In genomic region chr14:66268802-66269334, GRCh38 we compare ENCODE assay signal across 20 cellular contexts.
A peak's percentile ranks its signal among the peaks of the same experiment; 100 is the strongest.
DNase-seq lines count a peak whose midpoint lies in the region; FAIRE-seq and TF ChIP-seq lines count a peak whose summit lies in the region.
"Had no signal": no experiment of that assay in that cellular context is flagged by ENCODE, and none has a peak within 500 bp of the region (broad histone marks: within the 10 kb centered on the region; RNA-seq: fewer than 3 reads in every experiment).

No MANE protein-coding gene starts in this region.

- intact Hi-C loops in esophagus muscularis mucosa (cut with DNase I), result no loop called here

- H3K27ac ChIP-seq in mesendoderm (ENCODE audit: low read depth, low read length) (no peak overlapping the region), esophagus muscularis mucosa (replicated peaks in 1 of 4) (no peak overlapping the region)
- H3K27ac ChIP-seq: GM23248 had no signal

- DNase-seq in HTR-8/SVneo (ENCODE audit: insufficient read length, low spot score) (no peak), foreskin melanocyte (peak; percentile 72), mesendoderm (peak; percentile 71), esophagus muscularis mucosa (ENCODE audit: extremely low spot score) (no peak), amniotic stem cell (lab: John Stamatoyannopoulos, UW) (no peak)
- DNase-seq in activated CD8-positive, alpha-beta memory T cell treated with anti-CD3 and anti-CD28 coated beads, Interleukin-2, amount 50 U/mL, for 48 hours, result no peak
- DNase-seq: ACHN; BE2C; C1 segment of cervical spinal cord; Caco-2; CD4-positive, CD25-positive, alpha-beta regulatory T cell; CD8-positive, alpha-beta memory T cell; GM23248; IMR-90 had no signal

- no peak for TF ChIP-seq CTCF in esophagus muscularis mucosa (IDR thresholded peaks at IDR 0.05)

- no peak for TF ChIP-seq EP300 in esophagus muscularis mucosa (IDR thresholded peaks at IDR 0.05)

- no peak overlapping the region for H3K4me2 ChIP-seq in mesendoderm (ENCODE audit: low read length)

- no peak overlapping the region for H3K4me3 ChIP-seq in mesendoderm (ENCODE audit: low read length)
- H3K4me3 ChIP-seq in esophagus muscularis mucosa, result no peak overlapping the region
- H3K4me3 ChIP-seq: GM23248, HAP-1 had no signal

- no peak for TF ChIP-seq POLR2A in esophagus muscularis mucosa (IDR thresholded peaks at IDR 0.05; ENCODE audit: low read depth)

- no peaks in the 10 kb centered on the region for H3K79me2 ChIP-seq in mesendoderm (ENCODE audit: control insufficient read depth, insufficient read depth, low read length)

- H3K23ac ChIP-seq in mesendoderm (ENCODE audit: low read length), result no peak overlapping the region

- H3K4ac ChIP-seq in mesendoderm (ENCODE audit: low read depth, low read length), result no peak overlapping the region

- H2AK5ac ChIP-seq in mesendoderm (ENCODE audit: low read length), result no peak overlapping the region

- H3K56ac ChIP-seq in mesendoderm (ENCODE audit: low read length), result no peak overlapping the region

- H3K27me3 ChIP-seq in mesendoderm (ENCODE audit: insufficient read depth, low read length, poor library complexity) (no peaks in the 10 kb centered on the region), esophagus muscularis mucosa (no peaks in the 10 kb centered on the region)
- H3K27me3 ChIP-seq: BE2C had no signal

- FAIRE-seq in HTR-8/SVneo (lab: Jason Lieb, UNC), result peak; percentile 91
- FAIRE-seq: A204.1, D721Med, G401.6, GM12892, GM18507 had no signal

- no peak overlapping the region for H4K8ac ChIP-seq in mesendoderm (ENCODE audit: low read depth, low read length)

- H3K36me3 ChIP-seq in mesendoderm (ENCODE audit: control insufficient read depth, insufficient read depth, low read length), result no peaks in the 10 kb centered on the region
- no peaks in the 10 kb centered on the region for H3K36me3 ChIP-seq in esophagus muscularis mucosa
- H3K36me3 ChIP-seq: BE2C, HAP-1 had no signal

- H3K9me3 ChIP-seq in esophagus muscularis mucosa, result no peaks in the 10 kb centered on the region
- H3K9me3 ChIP-seq: BE2C, Caco-2, HAP-1 had no signal

- H2BK15ac ChIP-seq in mesendoderm (replicated peaks; ENCODE audit: low read depth), result no peak overlapping the region

- H2BK5ac ChIP-seq in mesendoderm (ENCODE audit: low read length), result no peak overlapping the region

- H3K9ac ChIP-seq in mesendoderm (ENCODE audit: low read length), result no peak overlapping the region
- H3K9ac ChIP-seq: GM23248 had no signal

- H3K4me1 ChIP-seq in mesendoderm (ENCODE audit: control insufficient read depth, low read depth, low read length) (no peaks in the 10 kb centered on the region), esophagus muscularis mucosa (no peaks in the 10 kb centered on the region)
- H3K4me1 ChIP-seq: BE2C, Caco-2, HAP-1 had no signal

- no peak overlapping the region for H3K18ac ChIP-seq in mesendoderm (ENCODE audit: low read length)

- no peaks in the 10 kb centered on the region for H3K79me1 ChIP-seq in mesendoderm (ENCODE audit: low read length)

- no CpG with 5 or more reads among the region's 1 CpG for WGBS in mesendoderm (ENCODE audit: extremely low coverage, insufficient coverage, low lambda C conversion rate)
- WGBS in esophagus muscularis mucosa, result 89% methylated on average over 1 of the region's 1 CpG

- no peak overlapping the region for H4K5ac ChIP-seq in mesendoderm (ENCODE audit: low read length)

- H2BK120ac ChIP-seq in mesendoderm (ENCODE audit: low read depth, low read length), result no peak overlapping the region

Comparison
In these comparisons a context has a peak if more than half of its experiments do, and no peak if none do; other contexts are left out.
1. DNase-seq: peak in foreskin melanocyte (single experiment) and mesendoderm (single experiment); none in HTR-8/SVneo (single experiment), activated CD8-positive, alpha-beta memory T cell treated with anti-CD3 and anti-CD28 coated beads, Interleukin-2, amount 50 U/mL, for 48 hours (single experiment), esophagus muscularis mucosa (single experiment) and amniotic stem cell (single experiment).